In the genomic region with DNA sequence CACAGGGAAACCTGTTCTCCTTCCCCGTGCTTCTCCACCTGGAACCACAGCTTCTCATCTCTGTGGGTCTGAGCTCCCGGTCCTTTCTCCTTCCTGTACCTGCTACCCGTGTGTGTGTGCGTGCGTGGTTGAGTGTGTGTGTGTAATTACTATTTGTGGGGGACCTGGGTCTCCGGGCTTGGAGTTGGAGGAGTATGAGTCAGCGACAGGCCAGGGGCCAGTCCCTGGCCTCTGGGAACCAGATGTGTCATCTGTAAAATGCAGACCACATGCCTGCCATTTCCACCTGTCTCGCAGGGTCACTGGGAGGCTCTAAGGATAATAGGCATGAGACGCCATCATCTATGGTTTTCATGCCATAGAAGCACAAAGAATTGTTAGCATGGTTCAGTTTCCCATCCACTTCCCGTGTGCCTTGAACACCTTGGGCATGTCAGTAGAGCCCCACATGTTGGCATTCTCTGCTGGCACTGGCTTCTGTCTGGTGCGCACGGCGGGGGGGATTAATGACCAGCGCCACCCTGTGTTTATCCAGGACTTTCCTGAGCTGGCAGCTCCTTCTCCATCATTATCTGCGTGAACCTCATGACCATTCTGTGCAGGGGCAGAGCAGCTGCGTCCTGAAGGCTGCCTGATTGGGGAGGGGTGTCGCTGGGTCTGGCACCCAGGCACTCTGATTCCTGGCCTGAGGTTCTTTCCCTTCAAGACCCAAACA, we compare ENCODE assay signal across 12 cellular contexts. TPM values are rescaled to one million over a fixed set of nuclear protein-coding genes. Genes with fewer than 3 reads are reported as not detected.
DNase-seq lines count a peak whose midpoint lies in the region; ATAC-seq and TF ChIP-seq lines count a peak whose summit lies in the region.
"Had no signal": no experiment of that assay in that cellular context is flagged by ENCODE, and none has a peak within 500 bp of the region (broad histone marks: within the 10 kb centered on the region; RNA-seq: fewer than 3 reads in every experiment).

No MANE protein-coding gene starts in this region.

- H3K27me3 ChIP-seq in MG63 (no peaks in the 10 kb centered on the region), muscle layer of colon (ENCODE audit: control insufficient read depth in 1 of 2, insufficient read depth in 2 of 2, low read length in 2 of 2) (no peaks in the 10 kb centered on the region)

- H3K36me3 ChIP-seq in MG63, result peaks cover 22% of the 10 kb centered on the region
- peaks cover 15% of the 10 kb centered on the region for H3K36me3 ChIP-seq in muscle layer of colon (ENCODE audit: insufficient read depth, low read length)

- peak; percentile 46 for DNase-seq in A172 (ENCODE audit: low spot score)
- DNase-seq in MG63, result peak; percentile 36
- no peak for DNase-seq in coronary artery (ENCODE audit: low spot score)
- DNase-seq in NCI-H1417 treated with DMSO at 0.1 percent for 48 hours (lab: John Stamatoyannopoulos, UW), result no peak
- no peak for DNase-seq in lower leg skin (ENCODE audit: low spot score in 2 of 2)
- DNase-seq in dedifferentiated amniotic fluid mesenchymal stem cell (ENCODE audit: extremely low spot score), result no peak
- DNase-seq: activated CD8-positive, alpha-beta T cell treated with anti-CD3 and anti-CD28 coated beads, Interleukin-2, amount 10 ng/mL, durations not matched to agents 7 days and 5 days; CD4-positive, CD25-positive, alpha-beta regulatory T cell; NCI-H345; stimulated activated CD4-positive, alpha-beta T cell treated with anti-CD3 and anti-CD28 coated beads, Interleukin-15, amount 100 ng/mL, for 24 hours had no signal

- TF ChIP-seq POLR2A in lower leg skin (IDR thresholded peaks at IDR 0.05), result no peak

- no peak for TF ChIP-seq CTCF in coronary artery (IDR thresholded peaks at IDR 0.05)
- no peak for TF ChIP-seq CTCF in lower leg skin (IDR thresholded peaks at IDR 0.05)

- peak overlapping the region; percentile 64 for H3K9ac ChIP-seq in muscle layer of colon (ENCODE audit: low read length)

- no peak overlapping the region for H3K27ac ChIP-seq in coronary artery
- peak overlapping the region; percentile 21 for H3K27ac ChIP-seq in muscle layer of colon (ENCODE audit: low read depth, low read length)

- H3K9me3 ChIP-seq in MG63, result no peaks in the 10 kb centered on the region
- H3K9me3 ChIP-seq in muscle layer of colon (ENCODE audit: low read length), result no peaks in the 10 kb centered on the region

- H3K4me3 ChIP-seq in MG63, result peak overlapping the region; percentile 85
- H3K4me3 ChIP-seq in coronary artery, result peak overlapping the region; percentile 97
- H3K4me3 ChIP-seq in muscle layer of colon (ENCODE audit: low read depth in 1 of 2, low read length in 2 of 2), result peak overlapping the region; percentile 78 to 93
- no peak overlapping the region for H3K4me3 ChIP-seq in lower leg skin (ENCODE audit: low read depth, poor library complexity, severe bottlenecking)

- H3K4me1 ChIP-seq in muscle layer of colon (ENCODE audit: insufficient read depth, low read length), result peaks cover 15% of the 10 kb centered on the region

- intact Hi-C loops in lower leg skin (cut with DNase I; ENCODE audit: low total_unique reads), result no loop called here

- WGBS in lower leg skin, 2 donors, result 63 to 66% methylated on average over 17 of the region's 17 CpGs

- ATAC-seq in GM21447 (IDR thresholded peaks at IDR 0.05; ENCODE audit: unreplicated experiment), result no peak
- ATAC-seq: activated CD8-positive, alpha-beta T cell treated with anti-CD3 and anti-CD28 coated beads, Interleukin-2, amount 10 ng/mL, durations not matched to agents 7 days and 5 days had no signal

RNA-seq across cellular contexts. Expression of a gene that starts 1.5 kb away (rescaled TPM):
- total RNA-seq in A172 (2014; rRNA removed; shearing (Covaris generic)), result 21.0 and 22.4 TPM in 2 replicates
- 15.5 and 22.6 TPM in 2 replicates for total RNA-seq in MG63 (2014; rRNA removed; shearing (Covaris generic); ENCODE audit: low replicate concordance)
- 10 to 100 TPM; 15.1 to 25.3 (median 18.5) TPM for total RNA-seq in lower leg skin
- total RNA-seq: activated CD8-positive, alpha-beta T cell treated with anti-CD3 and anti-CD28 coated beads, Interleukin-2, amount 10 ng/mL, durations not matched to agents 7 days and 5 days; CD4-positive, CD25-positive, alpha-beta regulatory T cell had no signal

RNA-seq across cellular contexts. Expression of a gene that starts 14.8 kb away (rescaled TPM):
- not detected in 2 replicates for total RNA-seq in A172 (2014; rRNA removed; shearing (Covaris generic))
- not detected in 2 replicates for total RNA-seq in MG63 (2014; rRNA removed; shearing (Covaris generic); ENCODE audit: low replicate concordance)
- total RNA-seq in lower leg skin, result not detected

RNA-seq across cellular contexts. Expression of a gene that starts 20.9 kb away (rescaled TPM):
- 2.1 and 4.6 TPM in 2 replicates for total RNA-seq in A172 (2014; rRNA removed; shearing (Covaris generic))
- total RNA-seq in MG63 (2014; rRNA removed; shearing (Covaris generic); ENCODE audit: low replicate concordance), result 2.8 and 11.9 TPM in 2 replicates
- total RNA-seq in lower leg skin, result 10 to 100 TPM; 10.7 to 18.0 (median 14.6) TPM

RNA-seq across cellular contexts. Expression of a gene that starts 48.5 kb away (rescaled TPM):
- total RNA-seq in A172 (2014; rRNA removed; shearing (Covaris generic)), result 113 and 115 TPM in 2 replicates
- 4.4 and 11.5 TPM in 2 replicates for total RNA-seq in MG63 (2014; rRNA removed; shearing (Covaris generic); ENCODE audit: low replicate concordance)
- 1 to 10 TPM in 3 of 4 donors, under 1 TPM in 1; 0.80 to 7.2 (median 5.1) TPM for total RNA-seq in lower leg skin

Comparison
In these comparisons a context has a peak if more than half of its experiments do, and no peak if none do; other contexts are left out.
1. DNase-seq: peak in A172 (single experiment) and MG63 (single experiment); none in coronary artery (single experiment), NCI-H1417 treated with DMSO at 0.1 percent for 48 hours (single experiment), lower leg skin (0 of 2) and dedifferentiated amniotic fluid mesenchymal stem cell (single experiment).